Comparison of ENCODE assay signal across 1 cellular context in genomic region chr6:27642744-27643456, GRCh38.
TF ChIP-seq lines count a peak whose summit lies in the region.

No MANE protein-coding gene starts in this region.

TF ChIP-seq in K562, 482 proteins besides CTCF, POLR2A, EP300 and RAD21 (continued from another document):
- TF ChIP-seq ZNF407 (IDR thresholded peaks at IDR 0.05; ENCODE audit: low read depth): no peak
- peak; percentile 55; the same call in 1 of the 2 replicates for TF ChIP-seq ZNF384 (IDR thresholded peaks at IDR 0.05; ENCODE audit: low read depth, low read length)
- TF ChIP-seq CEBPB (tag; IDR thresholded peaks at IDR 0.05): peak; percentile 90
- TF ChIP-seq ZNF316 (IDR thresholded peaks at IDR 0.05): peak; percentile 7; the same call in 1 of the 2 replicates
- TF ChIP-seq CEBPG (CRISPR knock-in tag; IDR thresholded peaks at IDR 0.05): peak; percentile 54
- peak; percentile 50 to 75; a peak in 3 of 4 replicates for TF ChIP-seq CEBPG (tag; conservative IDR thresholded peaks at IDR 0.05 in 1 of 2, IDR thresholded peaks at IDR 0.05 in 1 of 2)
TF ChIP-seq in K562: peak in this region for 5.
